Comparison of ENCODE assay signal across 8 cellular contexts in genomic region chr13:110819203-110820014, GRCh38.
DNase-seq lines count a peak whose midpoint lies in the region; ATAC-seq, FAIRE-seq and TF ChIP-seq lines count a peak whose summit lies in the region.

No MANE protein-coding gene starts in this region.

- BruUV-seq in Caco-2 (replicated peaks; lab: Mats Ljungman, UMichigan): no TSS peak

- H3K4ac ChIP-seq in neuronal stem cell (ENCODE audit: low read length): no peak overlapping the region

- H4K8ac ChIP-seq in neuronal stem cell (ENCODE audit: low read depth, low read length): no peak overlapping the region

- H3K4me1 Mint-ChIP-seq in Caco-2 (ENCODE audit: low read depth, unreplicated experiment): no peaks in the 10 kb centered on the region
- H3K4me1 Mint-ChIP-seq in activated T-helper 1 cell treated with anti-CD3 and anti-CD28 coated beads, Interleukin-12 subunit alpha, Interleukin-12 subunit beta, Interleukin-2, Interleukin-4 antibody, amounts not matched to agents 30 ng/mL and 10 ng/mL and 1 ng/mL, durations not matched to agents 14 hours and 24 hours and 36 hours (ENCODE audit: low read depth): peaks cover 8% of the 10 kb centered on the region

- peak overlapping the region; percentile 60 for H2BK12ac ChIP-seq in neuronal stem cell (ENCODE audit: low read length)

- TF ChIP-seq CTCF in Caco-2 (IDR thresholded peaks at IDR 0.05; ENCODE audit: insufficient read depth in 1 of 2, low read depth in 1 of 2, low read length in 1 of 2, severe bottlenecking in 1 of 2, unreplicated experiment in 1 of 2) (peak; percentile 95 to 96), fibroblast of the aortic adventitia (IDR thresholded peaks at IDR 0.05; ENCODE audit: insufficient read depth, low read length) (peak; percentile 97)

- no peak overlapping the region for H3K27ac ChIP-seq in neuronal stem cell (replicated peaks; ENCODE audit: low read length)
- H3K27ac ChIP-seq in stomach smooth muscle (ENCODE audit: low read length): no peak overlapping the region

- H2AFZ ChIP-seq in neuronal stem cell (ENCODE audit: low read length): peak overlapping the region; percentile 66

- no peak overlapping the region for H2AK5ac ChIP-seq in neuronal stem cell (ENCODE audit: low read depth, low read length)

- H3K4me3 ChIP-seq in Caco-2 (ENCODE audit: low read depth, low read length): no peak overlapping the region
- no peak overlapping the region for H3K4me3 ChIP-seq in fibroblast of the aortic adventitia (ENCODE audit: low read depth, low read length)
- H3K4me3 ChIP-seq in neuronal stem cell (ENCODE audit: low read length in 2 of 2): no peak overlapping the region
- peak overlapping the region; percentile 40 to 50 for H3K4me3 ChIP-seq in stomach smooth muscle (ENCODE audit: low read length in 2 of 2)

- no peak overlapping the region for H4K91ac ChIP-seq in neuronal stem cell (ENCODE audit: low read depth, low read length, poor library complexity)

- no peaks in the 10 kb centered on the region for H3K9me3 Mint-ChIP-seq in Caco-2 (ENCODE audit: unreplicated experiment)
- no peaks in the 10 kb centered on the region for H3K9me3 Mint-ChIP-seq in activated T-helper 1 cell treated with anti-CD3 and anti-CD28 coated beads, Interleukin-12 subunit alpha, Interleukin-12 subunit beta, Interleukin-2, Interleukin-4 antibody, amounts not matched to agents 30 ng/mL and 10 ng/mL and 1 ng/mL, durations not matched to agents 14 hours and 24 hours and 36 hours

- no peak overlapping the region for H3K27ac Mint-ChIP-seq in Caco-2 (ENCODE audit: unreplicated experiment)
- H3K27ac Mint-ChIP-seq in activated T-helper 1 cell treated with anti-CD3 and anti-CD28 coated beads, Interleukin-12 subunit alpha, Interleukin-12 subunit beta, Interleukin-2, Interleukin-4 antibody, amounts not matched to agents 30 ng/mL and 10 ng/mL and 1 ng/mL, durations not matched to agents 14 hours and 24 hours and 36 hours: no peak overlapping the region

- no peaks in the 10 kb centered on the region for H3K36me3 Mint-ChIP-seq in Caco-2 (ENCODE audit: insufficient read depth, unreplicated experiment)
- no peaks in the 10 kb centered on the region for H3K36me3 Mint-ChIP-seq in activated T-helper 1 cell treated with anti-CD3 and anti-CD28 coated beads, Interleukin-12 subunit alpha, Interleukin-12 subunit beta, Interleukin-2, Interleukin-4 antibody, amounts not matched to agents 30 ng/mL and 10 ng/mL and 1 ng/mL, durations not matched to agents 14 hours and 24 hours and 36 hours (ENCODE audit: low read depth)

- WGBS in neuronal stem cell (ENCODE audit: extremely low coverage in 2 of 2, insufficient read length in 2 of 2, insufficient replicate concordance in 1 of 2), 2 donors: no CpG with 5 or more reads among the region's 17 CpGs

- CTCF ChIA-PET in Caco-2 (lab: Charles Lee): interaction anchor here (1.4 kb wide), 2 partner anchors 137 to 174 kb away, joined by 3 read pairs; no protein-coding TSS in a partner anchor

- no peaks in the 10 kb centered on the region for H3K79me1 ChIP-seq in neuronal stem cell (ENCODE audit: low read depth, low read length)

- no peak overlapping the region for H3K4me3 Mint-ChIP-seq in Caco-2 (ENCODE audit: unreplicated experiment)
- H3K4me3 Mint-ChIP-seq in activated T-helper 1 cell treated with anti-CD3 and anti-CD28 coated beads, Interleukin-12 subunit alpha, Interleukin-12 subunit beta, Interleukin-2, Interleukin-4 antibody, amounts not matched to agents 30 ng/mL and 10 ng/mL and 1 ng/mL, durations not matched to agents 14 hours and 24 hours and 36 hours: no peak overlapping the region

- no peak overlapping the region for H3K4me2 ChIP-seq in neuronal stem cell (ENCODE audit: insufficient read depth, low read length, poor library complexity, severe bottlenecking)

- 0 out of 2 replicates have a peak, but pooled peaks cover 4% of the 10 kb centered on the region for H3K4me1 ChIP-seq in Caco-2
- H3K4me1 ChIP-seq in neuronal stem cell (ENCODE audit: control insufficient read depth in 2 of 2, insufficient read depth in 1 of 2, low read depth in 1 of 2, low read length in 2 of 2): peaks cover 0 to 2% of the 10 kb centered on the region in 2 donors
- H3K4me1 ChIP-seq in stomach smooth muscle (ENCODE audit: control insufficient read depth, insufficient read depth, low read length): no peaks in the 10 kb centered on the region

- H3K36me3 ChIP-seq in Caco-2 (ENCODE audit: control insufficient read depth, insufficient read depth, low read length): no peaks in the 10 kb centered on the region
- H3K36me3 ChIP-seq in neuronal stem cell (replicated peaks in 1 of 2; ENCODE audit: control insufficient read depth in 2 of 2, insufficient read depth in 2 of 2, low read length in 2 of 2): no peaks in the 10 kb centered on the region
- H3K36me3 ChIP-seq in stomach smooth muscle (ENCODE audit: control insufficient read depth in 2 of 2, insufficient read depth in 2 of 2, low read length in 2 of 2): no peaks in the 10 kb centered on the region

- peak overlapping the region; percentile 82 for H3K18ac ChIP-seq in neuronal stem cell (ENCODE audit: low read length)

- H2BK5ac ChIP-seq in neuronal stem cell (ENCODE audit: low read length): no peak overlapping the region

- ATAC-seq in GM19438 (IDR thresholded peaks at IDR 0.05; ENCODE audit: low read depth, unreplicated experiment): peak; percentile 92

- peak; percentile 72 to 85 for DNase-seq in Caco-2
- peak; percentile 65 for DNase-seq in HK-2 (ENCODE audit: unreplicated experiment)
- DNase-seq in RCC 7860 (ENCODE audit: low spot score): peak; percentile 39
- peak; percentile 61 for DNase-seq in activated T-helper 1 cell treated with anti-CD3 and anti-CD28 coated beads, Interleukin-12 subunit alpha, Interleukin-12 subunit beta, Interleukin-2, Interleukin-4 antibody, amounts not matched to agents 30 ng/mL and 10 ng/mL and 1 ng/mL, durations not matched to agents 14 hours and 24 hours and 36 hours (ENCODE audit: low spot score)
- peak; percentile 72 for DNase-seq in fibroblast of the aortic adventitia (ENCODE audit: low read depth)
- DNase-seq in neuronal stem cell (ENCODE audit: low spot score): peak; percentile 79

- no peak overlapping the region for H3K23ac ChIP-seq in neuronal stem cell (ENCODE audit: low read depth, low read length, poor library complexity)

- peak overlapping the region; percentile 75 for H2BK15ac ChIP-seq in neuronal stem cell (ENCODE audit: low read length)

- H3K9me3 ChIP-seq in Caco-2 (no peaks in the 10 kb centered on the region), neuronal stem cell (replicated peaks in 1 of 2; ENCODE audit: control insufficient read depth in 2 of 2, insufficient read depth in 1 of 2, low read depth in 1 of 2, low read length in 2 of 2) (no peaks in the 10 kb centered on the region), stomach smooth muscle (ENCODE audit: control insufficient read depth in 2 of 2, low read length in 2 of 2) (no peaks in the 10 kb centered on the region)

- no peak overlapping the region for H2BK120ac ChIP-seq in neuronal stem cell (ENCODE audit: low read depth, low read length)

- no peak overlapping the region for H3K14ac ChIP-seq in neuronal stem cell (ENCODE audit: low read length)

- H3K9ac ChIP-seq in neuronal stem cell (ENCODE audit: low read depth, low read length, poor library complexity): no peak overlapping the region
- peak overlapping the region in 1 of 2 donors; percentile 47 for H3K9ac ChIP-seq in stomach smooth muscle (ENCODE audit: low read length in 2 of 2)

- POLR2A ChIA-PET in Caco-2 (lab: Charles Lee): no interaction called here

- H3K27me3 Mint-ChIP-seq in Caco-2 (ENCODE audit: insufficient read depth, unreplicated experiment): no peaks in the 10 kb centered on the region
- H3K27me3 Mint-ChIP-seq in activated T-helper 1 cell treated with anti-CD3 and anti-CD28 coated beads, Interleukin-12 subunit alpha, Interleukin-12 subunit beta, Interleukin-2, Interleukin-4 antibody, amounts not matched to agents 30 ng/mL and 10 ng/mL and 1 ng/mL, durations not matched to agents 14 hours and 24 hours and 36 hours (ENCODE audit: insufficient read depth): peaks cover 16% of the 10 kb centered on the region

- H3K27me3 ChIP-seq in Caco-2 (replicated peaks; ENCODE audit: control insufficient read depth, insufficient read depth, low read length) (no peaks in the 10 kb centered on the region), neuronal stem cell (ENCODE audit: control insufficient read depth in 3 of 3, insufficient read depth in 3 of 3, low read depth in 1 of 3, low read length in 3 of 3) (peaks cover 0 to 13% (median 0%) of the 10 kb centered on the region in 3 experiments), stomach smooth muscle (ENCODE audit: control insufficient read depth in 1 of 2, insufficient read depth in 2 of 2, low read length in 2 of 2) (no peaks in the 10 kb centered on the region)

- intact Hi-C loops in Caco-2 (cut with micrococcal nuclease; ENCODE audit: unreplicated experiment): loop anchor here (1.0 to 5.0 kb wide), 5 partner anchors 104 to 597 kb away; no protein-coding TSS in a partner anchor
- intact Hi-C loops in activated T-helper 1 cell treated with anti-CD3 and anti-CD28 coated beads, Interleukin-12 subunit alpha, Interleukin-12 subunit beta, Interleukin-2, Interleukin-4 antibody, amounts not matched to agents 30 ng/mL and 10 ng/mL and 1 ng/mL, durations not matched to agents 14 hours and 24 hours and 36 hours (cut with micrococcal nuclease): loop anchor here (1.0 kb wide), 6 partner anchors 104 to 597 kb away; no protein-coding TSS in a partner anchor

- peak; percentile 29 for FAIRE-seq in RCC 7860 (lab: Jason Lieb, UNC)

Comparison
In these comparisons a context has a peak if more than half of its experiments do, and no peak if none do; other contexts are left out.
1. H3K4me3 ChIP-seq: peak in stomach smooth muscle (2 of 2); none in Caco-2 (single experiment), fibroblast of the aortic adventitia (single experiment) and neuronal stem cell (0 of 2).
2. Peak in every context shown above with its lines, with median percentiles within 50 percentile points of each other: DNase-seq.